ENCODE assay signal across 8 cellular contexts in the genomic region with DNA sequence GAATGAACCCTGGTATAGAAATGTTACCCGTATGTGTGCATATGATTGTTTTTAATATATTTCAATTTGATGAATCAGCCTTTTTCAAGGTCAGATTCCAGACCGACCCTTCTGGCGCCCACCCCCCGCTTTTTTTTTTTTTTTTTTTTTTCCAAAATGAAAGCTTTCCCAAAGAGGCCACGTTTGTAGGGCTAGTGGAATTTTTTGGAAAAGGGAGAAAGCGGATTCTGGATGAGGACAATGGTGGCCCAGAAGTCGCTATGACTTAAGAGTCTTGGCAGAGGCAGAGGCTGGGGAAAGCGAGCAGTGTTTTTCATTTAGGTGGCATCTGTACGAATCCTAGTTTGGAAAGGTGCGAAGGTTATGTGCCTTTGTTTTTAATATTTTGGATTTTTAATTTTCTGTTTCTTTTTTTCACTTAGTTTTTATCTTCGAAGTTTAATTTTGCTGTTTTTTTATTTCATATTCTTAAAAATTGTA. TPM values are rescaled to one million over a fixed set of nuclear protein-coding genes. Genes with fewer than 3 reads are reported as not detected.
A peak's percentile ranks its signal among the peaks of the same experiment; 100 is the strongest.
DNase-seq lines count a peak whose midpoint lies in the region; ATAC-seq, FAIRE-seq and TF ChIP-seq lines count a peak whose summit lies in the region.

No MANE protein-coding gene starts in this region.

- H3K4me1 ChIP-seq in HUES6 (ENCODE audit: control insufficient read depth, insufficient read depth, low read length) (no peaks in the 10 kb centered on the region), muscle layer of duodenum (ENCODE audit: control insufficient read depth in 1 of 2, insufficient read depth in 2 of 2, low read length in 2 of 2) (no peaks in the 10 kb centered on the region), mucosa of descending colon (ENCODE audit: low read depth) (no peaks in the 10 kb centered on the region)

- POLR2A ChIA-PET in AG04449 (lab: Yijun Ruan, JAX), result interaction anchor here (0.6 to 1.1 kb wide), 3 partner anchors 14 to 64 kb away, joined by 3 to 7 read pairs (median 4); a partner anchor contains a TSS

- ATAC-seq in HG02610 (IDR thresholded peaks at IDR 0.05; ENCODE audit: unreplicated experiment), result no peak
- no peak for ATAC-seq in mucosa of descending colon

- H3K27ac ChIP-seq in HUES6 (ENCODE audit: low read depth, low read length) (no peak overlapping the region), muscle layer of duodenum (ENCODE audit: low read length) (no peak overlapping the region)

- peak overlapping the region; percentile 66 for H3K4me3 ChIP-seq in AG04449 (ENCODE audit: low read depth, low read length)
- peak overlapping the region; percentile 85 for H3K4me3 ChIP-seq in HUES6 (ENCODE audit: low read depth, low read length)
- peak overlapping the region; percentile 47 to 66 for H3K4me3 ChIP-seq in cardiac fibroblast (replicated peaks in 1 of 2; ENCODE audit: low read depth in 2 of 2, low read length in 2 of 2)
- H3K4me3 ChIP-seq in muscle layer of duodenum (ENCODE audit: low read depth in 1 of 2, low read length in 2 of 2), result peak overlapping the region; percentile 39 to 63
- no peak overlapping the region for H3K4me3 ChIP-seq in mucosa of descending colon

- intact Hi-C loops in mucosa of descending colon (cut with DNase I, micrococcal nuclease), result no loop called here

- CTCF ChIA-PET in AG04449 (lab: Yijun Ruan, JAX), result interaction anchor here (1.1 kb wide), 1 partner anchor 15 kb away, joined by 4 read pairs; a partner anchor contains a TSS

- no peak overlapping the region for H3K9ac ChIP-seq in HUES6 (ENCODE audit: low read length)

- DNase-seq in AG04449 (ENCODE audit: low read depth, low spot score) (no peak), cardiac fibroblast (ENCODE audit: low read depth in 2 of 2) (peak in 1 of 2 donors; percentile 9), D721Med (ENCODE audit: insufficient read length, low spot score) (no peak), NCI-H1694 treated with DMSO at 0.1 percent for 48 hours (lab: John Stamatoyannopoulos, UW) (no peak), mucosa of descending colon (no peak)

- FAIRE-seq in D721Med (lab: Jason Lieb, UNC), result no peak

- TF ChIP-seq CTCF in AG04449 (IDR thresholded peaks at IDR 0.05; ENCODE audit: insufficient read depth, low read length, missing control alignments) (no peak), cardiac fibroblast (IDR thresholded peaks at IDR 0.05; ENCODE audit: low read depth, low read length) (no peak), D721Med (IDR thresholded peaks at IDR 0.05; ENCODE audit: insufficient read depth, missing control alignments) (no peak), mucosa of descending colon (IDR thresholded peaks at IDR 0.05) (no peak)

- H3K36me3 ChIP-seq in HUES6 (ENCODE audit: control insufficient read depth, insufficient read depth, low read length), result no peaks in the 10 kb centered on the region
- no peaks in the 10 kb centered on the region for H3K36me3 ChIP-seq in muscle layer of duodenum (ENCODE audit: control insufficient read depth in 1 of 2, insufficient read depth in 2 of 2, low read length in 2 of 2)
- no peaks in the 10 kb centered on the region for H3K36me3 ChIP-seq in mucosa of descending colon (ENCODE audit: low read depth)

- H3K27me3 ChIP-seq in HUES6 (ENCODE audit: control insufficient read depth, insufficient read depth, low read length) (no peaks in the 10 kb centered on the region), muscle layer of duodenum (ENCODE audit: low read depth, low read length) (no peaks in the 10 kb centered on the region)

- no peaks in the 10 kb centered on the region for H3K9me3 ChIP-seq in HUES6 (ENCODE audit: control insufficient read depth, insufficient read depth, low read depth, low read length)
- no peaks in the 10 kb centered on the region for H3K9me3 ChIP-seq in muscle layer of duodenum (ENCODE audit: control insufficient read depth in 1 of 2, low read length in 2 of 2)
- no peaks in the 10 kb centered on the region for H3K9me3 ChIP-seq in mucosa of descending colon

RNA-seq across cellular contexts. Expression of a gene that starts 14.6 kb away (rescaled TPM):
- 10 to 100 TPM; 57.6 to 72.2 (median 71.6) TPM for total RNA-seq in mucosa of descending colon

RNA-seq across cellular contexts. Expression of a gene that starts 15.1 kb away (rescaled TPM):
- 10 to 100 TPM; 35.2 to 40.2 (median 37.7) TPM for total RNA-seq in mucosa of descending colon

RNA-seq across cellular contexts. Expression of a gene that starts 51.7 kb away (rescaled TPM):
- total RNA-seq in mucosa of descending colon, result 1 to 10 TPM in 1 of 3 donors, under 1 TPM in 2; 0.58 to 5.5 (median 0.67) TPM
